1 cellular context compared by ENCODE assay signal in genomic region chr2:3343012-3343411, GRCh38.
TF ChIP-seq lines count a peak whose summit lies in the region.

No MANE protein-coding gene starts in this region.

TF ChIP-seq in WTC11, 78 proteins besides CTCF, POLR2A, EP300 and RAD21:
- TF ChIP-seq, protein P1, sequence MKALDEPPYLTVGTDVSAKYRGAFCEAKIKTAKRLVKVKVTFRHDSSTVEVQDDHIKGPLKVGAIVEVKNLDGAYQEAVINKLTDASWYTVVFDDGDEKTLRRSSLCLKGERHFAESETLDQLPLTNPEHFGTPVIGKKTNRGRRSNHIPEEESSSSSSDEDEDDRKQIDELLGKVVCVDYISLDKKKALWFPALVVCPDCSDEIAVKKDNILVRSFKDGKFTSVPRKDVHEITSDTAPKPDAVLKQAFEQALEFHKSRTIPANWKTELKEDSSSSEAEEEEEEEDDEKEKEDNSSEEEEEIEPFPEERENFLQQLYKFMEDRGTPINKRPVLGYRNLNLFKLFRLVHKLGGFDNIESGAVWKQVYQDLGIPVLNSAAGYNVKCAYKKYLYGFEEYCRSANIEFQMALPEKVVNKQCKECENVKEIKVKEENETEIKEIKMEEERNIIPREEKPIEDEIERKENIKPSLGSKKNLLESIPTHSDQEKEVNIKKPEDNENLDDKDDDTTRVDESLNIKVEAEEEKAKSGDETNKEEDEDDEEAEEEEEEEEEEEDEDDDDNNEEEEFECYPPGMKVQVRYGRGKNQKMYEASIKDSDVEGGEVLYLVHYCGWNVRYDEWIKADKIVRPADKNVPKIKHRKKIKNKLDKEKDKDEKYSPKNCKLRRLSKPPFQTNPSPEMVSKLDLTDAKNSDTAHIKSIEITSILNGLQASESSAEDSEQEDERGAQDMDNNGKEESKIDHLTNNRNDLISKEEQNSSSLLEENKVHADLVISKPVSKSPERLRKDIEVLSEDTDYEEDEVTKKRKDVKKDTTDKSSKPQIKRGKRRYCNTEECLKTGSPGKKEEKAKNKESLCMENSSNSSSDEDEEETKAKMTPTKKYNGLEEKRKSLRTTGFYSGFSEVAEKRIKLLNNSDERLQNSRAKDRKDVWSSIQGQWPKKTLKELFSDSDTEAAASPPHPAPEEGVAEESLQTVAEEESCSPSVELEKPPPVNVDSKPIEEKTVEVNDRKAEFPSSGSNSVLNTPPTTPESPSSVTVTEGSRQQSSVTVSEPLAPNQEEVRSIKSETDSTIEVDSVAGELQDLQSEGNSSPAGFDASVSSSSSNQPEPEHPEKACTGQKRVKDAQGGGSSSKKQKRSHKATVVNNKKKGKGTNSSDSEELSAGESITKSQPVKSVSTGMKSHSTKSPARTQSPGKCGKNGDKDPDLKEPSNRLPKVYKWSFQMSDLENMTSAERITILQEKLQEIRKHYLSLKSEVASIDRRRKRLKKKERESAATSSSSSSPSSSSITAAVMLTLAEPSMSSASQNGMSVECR (CRISPR knock-in tag; IDR thresholded peaks at IDR 0.05; ENCODE audit: borderline replicate concordance) = no peak
- TF ChIP-seq IRF2 (CRISPR knock-in tag; IDR thresholded peaks at IDR 0.05; ENCODE audit: borderline replicate concordance, low read depth) (no peak), RORB (CRISPR knock-in tag; IDR thresholded peaks at IDR 0.05) (no peak), ZNF317 (CRISPR knock-in tag; IDR thresholded peaks at IDR 0.05; ENCODE audit: borderline replicate concordance, low read depth) (no peak), E2F4 (CRISPR knock-in tag; IDR thresholded peaks at IDR 0.05; ENCODE audit: borderline replicate concordance, low read depth) (no peak), ATF1 (CRISPR knock-in tag; IDR thresholded peaks at IDR 0.05) (no peak), CREB1 (CRISPR knock-in tag; IDR thresholded peaks at IDR 0.05) (no peak), ZNF281 (CRISPR knock-in tag; IDR thresholded peaks at IDR 0.05) (no peak)
TF ChIP-seq in WTC11: peak in this region for 0.
